8 cellular contexts compared by ENCODE assay signal in genomic region chr20:62387993-62388635, GRCh38. TPM values are rescaled to one million over a fixed set of nuclear protein-coding genes. Genes with fewer than 3 reads are reported as not detected.
DNase-seq lines count a peak whose midpoint lies in the region; ATAC-seq lines count a peak whose summit lies in the region.

No MANE protein-coding gene starts in this region.

- peaks cover 26% of the 10 kb centered on the region for H3K4me1 Mint-ChIP-seq in T-helper 2 cell treated with Interferon-gamma antibody and Interleukin-4, amounts not matched to agents 5 μg/mL and 100 μg/mL, for 36 hours (ENCODE audit: low read depth)
- peaks cover 55% of the 10 kb centered on the region for H3K4me1 Mint-ChIP-seq in activated T-cell treated with anti-CD3 and anti-CD28 coated beads, Interleukin-2, amount 50 U/mL, for 72 hours (ENCODE audit: low read depth)
- peaks cover 48% of the 10 kb centered on the region for H3K4me1 Mint-ChIP-seq in stimulated activated naive CD8-positive, alpha-beta T cell treated with anti-CD3 and anti-CD28 coated beads, Interleukin-15, Interleukin-2, amounts not matched to agents 100 ng/mL and 50 ng/mL, for 24 hours (ENCODE audit: low read depth)

- no peaks in the 10 kb centered on the region for H3K27me3 ChIP-seq in iPS-15b (ENCODE audit: control insufficient read depth, insufficient read depth, low read length)

- no peaks in the 10 kb centered on the region for H3K27me3 Mint-ChIP-seq in T-helper 2 cell treated with Interferon-gamma antibody and Interleukin-4, amounts not matched to agents 5 μg/mL and 100 μg/mL, for 36 hours (ENCODE audit: low read depth)
- no peaks in the 10 kb centered on the region for H3K27me3 Mint-ChIP-seq in activated T-cell treated with anti-CD3 and anti-CD28 coated beads, Interleukin-2, amount 50 U/mL, for 72 hours (ENCODE audit: low read depth)
- no peaks in the 10 kb centered on the region for H3K27me3 Mint-ChIP-seq in stimulated activated naive CD8-positive, alpha-beta T cell treated with anti-CD3 and anti-CD28 coated beads, Interleukin-15, Interleukin-2, amounts not matched to agents 100 ng/mL and 50 ng/mL, for 24 hours

- H3K4me1 ChIP-seq in iPS-15b (ENCODE audit: control insufficient read depth, insufficient read depth, low read length): no peaks in the 10 kb centered on the region

- no peaks in the 10 kb centered on the region for H3K9me3 ChIP-seq in iPS-15b (ENCODE audit: control insufficient read depth, insufficient read depth, low read length)

- no peak for DNase-seq in T-helper 2 cell treated with Interferon-gamma antibody and Interleukin-4, amounts not matched to agents 5 μg/mL and 100 μg/mL, for 36 hours (ENCODE audit: low spot score)
- DNase-seq in T-helper 2 cell (no peak), NCI-H774 (lab: John Stamatoyannopoulos, UW) (no peak), GF-D8 (lab: John Stamatoyannopoulos, UW) (no peak)
- no peak for DNase-seq in activated T-cell treated with anti-CD3 and anti-CD28 coated beads, Interleukin-2, amount 50 U/mL, for 72 hours

- no peaks in the 10 kb centered on the region for H3K9me3 Mint-ChIP-seq in T-helper 2 cell treated with Interferon-gamma antibody and Interleukin-4, amounts not matched to agents 5 μg/mL and 100 μg/mL, for 36 hours
- no peaks in the 10 kb centered on the region for H3K9me3 Mint-ChIP-seq in activated T-cell treated with anti-CD3 and anti-CD28 coated beads, Interleukin-2, amount 50 U/mL, for 72 hours
- no peaks in the 10 kb centered on the region for H3K9me3 Mint-ChIP-seq in stimulated activated naive CD8-positive, alpha-beta T cell treated with anti-CD3 and anti-CD28 coated beads, Interleukin-15, Interleukin-2, amounts not matched to agents 100 ng/mL and 50 ng/mL, for 24 hours

- H3K36me3 ChIP-seq in iPS-15b (ENCODE audit: control insufficient read depth, insufficient read depth, low read length): peaks cover 36% of the 10 kb centered on the region

- H3K36me3 Mint-ChIP-seq in T-helper 2 cell treated with Interferon-gamma antibody and Interleukin-4, amounts not matched to agents 5 μg/mL and 100 μg/mL, for 36 hours (ENCODE audit: low read depth): peaks cover 37% of the 10 kb centered on the region
- peaks cover 8 to 30% of the 10 kb centered on the region in 2 donors for H3K36me3 Mint-ChIP-seq in activated T-cell treated with anti-CD3 and anti-CD28 coated beads, Interleukin-2, amount 50 U/mL, for 72 hours (ENCODE audit: insufficient read depth in 2 of 2)
- peaks cover 47% of the 10 kb centered on the region for H3K36me3 Mint-ChIP-seq in stimulated activated naive CD8-positive, alpha-beta T cell treated with anti-CD3 and anti-CD28 coated beads, Interleukin-15, Interleukin-2, amounts not matched to agents 100 ng/mL and 50 ng/mL, for 24 hours (ENCODE audit: low read depth)

- H3K27ac Mint-ChIP-seq in T-helper 2 cell treated with Interferon-gamma antibody and Interleukin-4, amounts not matched to agents 5 μg/mL and 100 μg/mL, for 36 hours: peak overlapping the region; percentile 78
- peak overlapping the region; percentile 87 for H3K27ac Mint-ChIP-seq in activated T-cell treated with anti-CD3 and anti-CD28 coated beads, Interleukin-2, amount 50 U/mL, for 72 hours
- H3K27ac Mint-ChIP-seq in stimulated activated naive CD8-positive, alpha-beta T cell treated with anti-CD3 and anti-CD28 coated beads, Interleukin-15, Interleukin-2, amounts not matched to agents 100 ng/mL and 50 ng/mL, for 24 hours: peak overlapping the region; percentile 96

- H3K4me3 Mint-ChIP-seq in T-helper 2 cell treated with Interferon-gamma antibody and Interleukin-4, amounts not matched to agents 5 μg/mL and 100 μg/mL, for 36 hours: peak overlapping the region; percentile 91
- peak overlapping the region; percentile 94 for H3K4me3 Mint-ChIP-seq in activated T-cell treated with anti-CD3 and anti-CD28 coated beads, Interleukin-2, amount 50 U/mL, for 72 hours
- H3K4me3 Mint-ChIP-seq in stimulated activated naive CD8-positive, alpha-beta T cell treated with anti-CD3 and anti-CD28 coated beads, Interleukin-15, Interleukin-2, amounts not matched to agents 100 ng/mL and 50 ng/mL, for 24 hours: peak overlapping the region; percentile 96

- H3K9ac ChIP-seq in iPS-15b (ENCODE audit: low read depth, low read length): peak overlapping the region; percentile 93

- no peak for ATAC-seq in activated T-cell treated with anti-CD3 and anti-CD28 coated beads, Interleukin-2, amount 50 U/mL, for 72 hours (replicated peaks in 1 of 2)
- ATAC-seq in HG03354 (IDR thresholded peaks at IDR 0.05; ENCODE audit: poor library complexity, severe bottlenecking, unreplicated experiment): no peak

- H3K4me3 ChIP-seq in iPS-15b (ENCODE audit: low read depth, low read length): peak overlapping the region; percentile 95

RNA-seq across cellular contexts. Expression of gene RPS21, which starts 1.2 kb away (rescaled TPM):
- 1,000 to 10,000 TPM; 2,573 to 2,599 TPM for total RNA-seq in activated T-cell treated with anti-CD3 and anti-CD28 coated beads, Interleukin-2, amount 50 U/mL, for 72 hours

RNA-seq across cellular contexts. Expression of gene CABLES2, which starts 19.0 kb away (rescaled TPM):
- 1 to 10 TPM; 7.1 to 8.3 TPM for total RNA-seq in activated T-cell treated with anti-CD3 and anti-CD28 coated beads, Interleukin-2, amount 50 U/mL, for 72 hours

RNA-seq across cellular contexts. Expression of gene LAMA5, which starts 21.0 kb away (rescaled TPM):
- total RNA-seq in activated T-cell treated with anti-CD3 and anti-CD28 coated beads, Interleukin-2, amount 50 U/mL, for 72 hours: under 1 TPM; 0.86 to 0.99 TPM

RNA-seq across cellular contexts. Expression of gene RBBP8NL, which starts 39.2 kb away (rescaled TPM):
- total RNA-seq in activated T-cell treated with anti-CD3 and anti-CD28 coated beads, Interleukin-2, amount 50 U/mL, for 72 hours: not detected
